ENCODE assay signal across 10 cellular contexts in the genomic region with DNA sequence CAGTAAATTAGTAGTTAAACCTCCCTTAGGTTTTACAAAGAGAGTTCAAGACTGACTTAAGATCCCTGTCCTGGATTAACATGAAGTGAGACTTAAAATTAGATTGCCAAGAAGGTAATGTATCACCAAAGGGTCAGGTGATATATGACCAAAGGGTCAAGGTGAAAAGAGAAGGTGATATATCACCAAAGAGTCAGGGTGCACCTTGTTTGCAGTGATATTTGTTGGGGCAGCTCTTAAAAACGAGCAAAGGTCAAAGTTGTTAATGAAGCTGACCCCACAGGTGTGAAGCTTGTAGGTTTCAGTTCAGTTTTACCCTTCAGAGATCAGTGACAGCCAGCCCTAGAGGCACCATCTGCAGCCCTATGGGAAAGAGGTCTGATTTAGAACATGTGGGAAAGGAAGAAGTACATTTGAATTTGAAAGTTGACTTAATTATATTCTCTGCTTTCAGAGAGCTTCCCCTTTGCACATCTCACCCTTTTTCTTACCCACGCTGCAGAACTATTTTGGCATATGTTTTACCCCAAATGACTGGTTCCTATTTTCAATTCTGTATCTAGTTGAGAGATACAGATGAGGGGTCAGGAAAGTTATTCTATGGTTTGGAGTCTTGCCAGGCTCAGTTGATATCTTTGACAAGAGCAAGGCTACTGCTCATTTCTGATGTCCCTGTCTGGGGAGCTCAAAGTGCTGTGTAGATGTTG.
DNase-seq lines count a peak whose midpoint lies in the region; ATAC-seq and TF ChIP-seq lines count a peak whose summit lies in the region.
"Had no signal": no experiment of that assay in that cellular context is flagged by ENCODE, and none has a peak within 500 bp of the region (broad histone marks: within the 10 kb centered on the region; RNA-seq: fewer than 3 reads in every experiment).

No MANE protein-coding gene starts in this region.

- no peak for TF ChIP-seq CTCF in coronary artery (IDR thresholded peaks at IDR 0.05)

- no peak overlapping the region for H3K4me3 ChIP-seq in coronary artery

- H3K36me3 Mint-ChIP-seq in effector memory CD8-positive, alpha-beta T cell (ENCODE audit: insufficient read depth) = no peaks in the 10 kb centered on the region

- ATAC-seq in GM18519 (IDR thresholded peaks at IDR 0.05; ENCODE audit: low FRiP score, unreplicated experiment) (peak; percentile 56), GM21526 (IDR thresholded peaks at IDR 0.05; ENCODE audit: low FRiP score, unreplicated experiment) (peak; percentile 77), HG03159 (IDR thresholded peaks at IDR 0.05; ENCODE audit: unreplicated experiment) (peak; percentile 76)
- ATAC-seq in effector memory CD8-positive, alpha-beta T cell (replicated peaks) = peak; percentile 21

- DNase-seq in effector memory CD8-positive, alpha-beta T cell = no peak
- DNase-seq in coronary artery (ENCODE audit: low spot score) (no peak), RKO (ENCODE audit: low spot score) (no peak), NCI-H446 treated with DMSO at 0.1 percent for 48 hours (lab: John Stamatoyannopoulos, UW) (no peak)
- no peak for DNase-seq in stimulated activated CD4-positive, alpha-beta T cell treated with anti-CD3 and anti-CD28 coated beads, Interleukin-2, amount 100 ng/mL, for 24 hours
- DNase-seq: activated CD4-positive, alpha-beta T cell treated with anti-CD3 and anti-CD28 coated beads, Interleukin-2, amount 10 ng/mL, durations not matched to agents 24 days and 14 days; EL had no signal

- H3K27ac ChIP-seq in coronary artery = no peak overlapping the region

- H3K9me3 Mint-ChIP-seq in effector memory CD8-positive, alpha-beta T cell = no peaks in the 10 kb centered on the region
- H3K9me3 Mint-ChIP-seq: activated CD4-positive, alpha-beta T cell treated with anti-CD3 and anti-CD28 coated beads, Interleukin-2, amount 10 ng/mL, durations not matched to agents 24 days and 14 days had no signal

- no peak overlapping the region for H3K27ac Mint-ChIP-seq in effector memory CD8-positive, alpha-beta T cell
- H3K27ac Mint-ChIP-seq: activated CD4-positive, alpha-beta T cell treated with anti-CD3 and anti-CD28 coated beads, Interleukin-2, amount 10 ng/mL, durations not matched to agents 24 days and 14 days had no signal

- H3K4me1 Mint-ChIP-seq in effector memory CD8-positive, alpha-beta T cell (ENCODE audit: low read depth in 2 of 2) = peaks cover 5 to 6% of the 10 kb centered on the region in 2 donors

- H3K4me3 Mint-ChIP-seq in effector memory CD8-positive, alpha-beta T cell = no peak overlapping the region
- H3K4me3 Mint-ChIP-seq: activated CD4-positive, alpha-beta T cell treated with anti-CD3 and anti-CD28 coated beads, Interleukin-2, amount 10 ng/mL, durations not matched to agents 24 days and 14 days had no signal

- H3K27me3 Mint-ChIP-seq in effector memory CD8-positive, alpha-beta T cell = peaks cover under 1 to 32% of the 10 kb centered on the region in 2 donors

Comparison
In these comparisons a context has a peak if more than half of its experiments do, and no peak if none do; other contexts are left out.
1. ATAC-seq: peak in every context shown above with its lines; median percentile 77 in GM21526; 76 in HG03159; 56 in GM18519; 21 in effector memory CD8-positive, alpha-beta T cell.